Comparison of ENCODE assay signal across 18 cellular contexts in the genomic region with DNA sequence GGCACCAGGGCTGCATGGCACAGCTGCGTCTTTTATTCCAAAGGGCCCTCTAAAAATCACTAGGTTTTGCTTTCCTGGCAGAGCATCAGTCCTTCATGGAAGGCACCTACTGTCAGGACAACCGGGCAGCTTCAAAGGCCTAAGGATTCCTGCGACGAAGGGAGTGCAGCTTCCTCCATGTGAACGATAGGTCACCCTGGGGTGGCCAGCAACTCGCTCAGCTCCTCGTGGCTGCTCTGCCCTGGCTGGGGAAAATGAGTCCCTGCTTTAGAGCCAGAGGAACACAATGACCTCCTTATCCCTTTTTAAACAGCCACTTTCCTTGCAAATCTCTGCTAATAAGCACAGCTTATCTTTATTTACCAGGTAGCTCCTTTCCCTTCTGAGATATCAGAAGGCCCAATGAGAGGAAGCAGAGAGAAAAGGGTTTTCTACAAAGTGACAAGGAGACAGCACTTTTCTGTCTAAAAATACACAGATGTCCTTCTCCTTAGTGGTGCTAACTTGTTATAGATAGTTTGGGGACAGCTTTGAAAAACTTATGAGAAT.
DNase-seq lines count a peak whose midpoint lies in the region; ATAC-seq, FAIRE-seq and TF ChIP-seq lines count a peak whose summit lies in the region.
"Had no signal": no experiment of that assay in that cellular context is flagged by ENCODE, and none has a peak within 500 bp of the region (broad histone marks: within the 10 kb centered on the region; RNA-seq: fewer than 3 reads in every experiment).

No MANE protein-coding gene starts in this region.

- CTCF ChIA-PET in K562 (lab: Yijun Ruan, JAX; ENCODE audit: low intra/inter-chr PET ratio) = no interaction called here

- H3K9ac ChIP-seq in BLaER1 treated with 17β-estradiol and CSF1 and Interleukin-3, amounts not matched to agents 10 nM and 100 nM = peak overlapping the region in 6 of 11 experiments; percentile 1 to 54 (median 22); a peak in 4 of 22 replicates
- H3K9ac ChIP-seq in K562 (ENCODE audit: insufficient read depth in 1 of 2, low read depth in 2 of 2, low read length in 2 of 2) (no peak overlapping the region), neural progenitor cell (no peak overlapping the region)

- TF ChIP-seq CTCF in K562 (IDR thresholded peaks at IDR 0.05 in 2 of 3, conservative IDR thresholded peaks at IDR 0.05 in 1 of 3; ENCODE audit: insufficient read depth in 2 of 3, low read depth in 1 of 3, low read length in 3 of 3) (no peak), neural progenitor cell (IDR thresholded peaks at IDR 0.05) (no peak)

- no peaks in the 10 kb centered on the region for H4K20me1 ChIP-seq in BLaER1 treated with 17β-estradiol and CSF1 and Interleukin-3, amounts not matched to agents 10 nM and 100 nM
- H4K20me1 ChIP-seq in K562 (replicated peaks; ENCODE audit: control insufficient read depth, insufficient read depth, low read length) (no peaks in the 10 kb centered on the region), neural progenitor cell (ENCODE audit: low read depth) (no peaks in the 10 kb centered on the region)

- peaks cover 28% of the 10 kb centered on the region for H3F3A ChIP-seq in neural progenitor cell (ENCODE audit: low read depth)

- H3K4me3 ChIP-seq in BLaER1 treated with 17β-estradiol and CSF1 and Interleukin-3, amounts not matched to agents 10 nM and 100 nM = no peak overlapping the region
- no peak overlapping the region for H3K4me3 ChIP-seq in K562
- no peak overlapping the region for H3K4me3 ChIP-seq in neural progenitor cell
- H3K4me3 ChIP-seq: A549 had no signal

- WGBS in K562 (ENCODE audit: insufficient coverage, low coverage, missing lambda C conversion rate) = 1% methylated on average over 7 of the region's 7 CpGs

- no peak for TF ChIP-seq POLR2A in K562 (conservative IDR thresholded peaks at IDR 0.05)

- no peaks in the 10 kb centered on the region for H3K9me1 ChIP-seq in K562 (ENCODE audit: control insufficient read depth, insufficient read depth, low read length)

- peak; percentile 29 for FAIRE-seq in K562 (lab: Jason Lieb, UNC)
- FAIRE-seq: A549, GM12892, GM19239 had no signal

- peaks cover 57% of the 10 kb centered on the region for H3K4me1 Mint-ChIP-seq in neural progenitor cell

- H3K27ac Mint-ChIP-seq in neural progenitor cell = peak overlapping the region; percentile 91
- H3K27ac Mint-ChIP-seq: CD8-positive, alpha-beta memory T cell; HFFc6 had no signal

- H3K4me2 ChIP-seq in BLaER1 treated with 17β-estradiol and CSF1 and Interleukin-3, amounts not matched to agents 10 nM and 100 nM = peak overlapping the region; percentile 17 to 71 (median 47); a peak in 21 of 22 replicates
- no peak overlapping the region for H3K4me2 ChIP-seq in K562 (ENCODE audit: insufficient read depth, low read length)
- H3K4me2 ChIP-seq in neural progenitor cell = peak overlapping the region; percentile 48
- H3K4me2 ChIP-seq: A549 had no signal

- POLR2A ChIA-PET in K562 (lab: Yijun Ruan, JAX) = no interaction called here

- H3K27me3 Mint-ChIP-seq in neural progenitor cell (ENCODE audit: insufficient read depth, low read depth) = peaks cover 11% of the 10 kb centered on the region

- in situ Hi-C loops in K562 (cut with MboI) = no loop called here

- H3K27ac ChIP-seq in BLaER1 treated with 17β-estradiol and CSF1 and Interleukin-3, amounts not matched to agents 10 nM and 100 nM = peak overlapping the region in 8 of 11 experiments; percentile 40 to 74 (median 65); a peak in 14 of 22 replicates
- H3K27ac ChIP-seq in K562 (ENCODE audit: extremely low read depth, low read depth, low read length) = no peak overlapping the region
- no peak overlapping the region for H3K27ac ChIP-seq in neural progenitor cell
- H3K27ac ChIP-seq: A549, HL-60 had no signal

- peaks cover 8 to 23% (median 19%) of the 10 kb centered on the region in 10 experiments for H3K4me1 ChIP-seq in BLaER1 treated with 17β-estradiol and CSF1 and Interleukin-3, amounts not matched to agents 10 nM and 100 nM
- H3K4me1 ChIP-seq in K562 (replicated peaks in 1 of 2; ENCODE audit: control insufficient read depth in 2 of 2, insufficient read depth in 2 of 2, low read length in 2 of 2) (0 out of 5 replicates have a peak, but pooled peaks cover 0 to 3% of the 10 kb centered on the region in 2 experiments), neural progenitor cell (peaks cover 48% of the 10 kb centered on the region)
- H3K4me1 ChIP-seq: BE2C had no signal

- peak; percentile 21; the same call in 2 of the 3 replicates for ATAC-seq in K562
- no peak for ATAC-seq in GM19023 (IDR thresholded peaks at IDR 0.05; ENCODE audit: unreplicated experiment)
- ATAC-seq: A549 had no signal

- H3K36me3 ChIP-seq in BLaER1 treated with 17β-estradiol and CSF1 and Interleukin-3, amounts not matched to agents 10 nM and 100 nM = no peaks in the 10 kb centered on the region
- H3K36me3 ChIP-seq in K562 (ENCODE audit: control insufficient read depth, insufficient read depth, low read length) = no peaks in the 10 kb centered on the region
- H3K36me3 ChIP-seq in neural progenitor cell = no peaks in the 10 kb centered on the region
- H3K36me3 ChIP-seq: BE2C had no signal

- no peak for TF ChIP-seq EP300 in K562 (IDR thresholded peaks at IDR 0.05; ENCODE audit: low read length)

- H2AFZ ChIP-seq in K562 (ENCODE audit: low read depth, low read length) (no peak overlapping the region), neural progenitor cell (replicated peaks) (no peak overlapping the region)

- H3K4me3 Mint-ChIP-seq in neural progenitor cell = no peak overlapping the region
- H3K4me3 Mint-ChIP-seq: CD8-positive, alpha-beta memory T cell; HFFc6 had no signal

- no peak for DNase-seq in K562 (ENCODE audit: extremely low read depth in 1 of 4, low spot score in 3 of 4)
- DNase-seq in neural progenitor cell (ENCODE audit: low spot score) = peak; percentile 20
- DNase-seq in superior temporal gyrus (ENCODE audit: extremely low spot score) = peak; percentile 40
- no peak for DNase-seq in stimulated activated CD4-positive, alpha-beta T cell treated with anti-CD3 and anti-CD28 coated beads, Interleukin-1b, Interleukin-23, amount 100 ng/mL, for 48 hours
- no peak for DNase-seq in activated CD4-positive, alpha-beta T cell treated with anti-CD3 and anti-CD28 coated beads, Interleukin-2, amount 50 U/mL, for 1 hour
- DNase-seq: BE2C; Caco-2; CD8-positive, alpha-beta memory T cell; DND-41; GDM1; HCEC 1CT; HFFc6 had no signal

- BruUV-seq in K562 (replicated peaks; lab: Mats Ljungman, UMichigan) = no TSS peak

- no peaks in the 10 kb centered on the region for H3K27me3 ChIP-seq in BLaER1 treated with 17β-estradiol and CSF1 and Interleukin-3, amounts not matched to agents 10 nM and 100 nM
- H3K27me3 ChIP-seq in K562 (ENCODE audit: control insufficient read depth in 2 of 2, insufficient read depth in 2 of 2, low read length in 2 of 2) = peaks cover 0 to 11% of the 10 kb centered on the region in 2 experiments; a peak in 2 of 5 replicates
- peaks cover 3% of the 10 kb centered on the region for H3K27me3 ChIP-seq in neural progenitor cell
- H3K27me3 ChIP-seq: BE2C had no signal

- H3K9me3 Mint-ChIP-seq in neural progenitor cell = no peaks in the 10 kb centered on the region
- H3K9me3 Mint-ChIP-seq: CD8-positive, alpha-beta memory T cell; HFFc6 had no signal

- no peak for TF ChIP-seq RAD21 in K562 (CRISPR knock-in tag; conservative IDR thresholded peaks at IDR 0.05 in 1 of 2, IDR thresholded peaks at IDR 0.05 in 1 of 2)

- no peaks in the 10 kb centered on the region for H3K36me3 Mint-ChIP-seq in neural progenitor cell
- H3K36me3 Mint-ChIP-seq: CD8-positive, alpha-beta memory T cell had no signal

- H3K79me2 ChIP-seq in K562 (ENCODE audit: control insufficient read depth, insufficient read depth, low read length) (no peaks in the 10 kb centered on the region), neural progenitor cell (ENCODE audit: low read depth) (no peaks in the 10 kb centered on the region)

- 0 out of 22 replicates have a peak, but pooled peaks cover 0 to 3% (median 0%) of the 10 kb centered on the region in 11 experiments for H3K9me3 ChIP-seq in BLaER1 treated with 17β-estradiol and CSF1 and Interleukin-3, amounts not matched to agents 10 nM and 100 nM (replicated peaks in 1 of 11)
- H3K9me3 ChIP-seq in K562 (replicated peaks; ENCODE audit: control insufficient read depth, insufficient read depth, low read depth, low read length) = no peaks in the 10 kb centered on the region
- no peaks in the 10 kb centered on the region for H3K9me3 ChIP-seq in neural progenitor cell (ENCODE audit: low read depth)
- H3K9me3 ChIP-seq: A549, BE2C, Caco-2 had no signal

- intact Hi-C loops in K562 (cut with micrococcal nuclease) = no loop called here

TF ChIP-seq in K562, 482 proteins besides CTCF, POLR2A, EP300 and RAD21:
- TF ChIP-seq TCF3 (CRISPR knock-in tag; IDR thresholded peaks at IDR 0.05) = 0 out of 2 replicates have a peak, but pooled peaks have one; percentile 40
- TF ChIP-seq CBFA2T3 (IDR thresholded peaks at IDR 0.05) = peak; percentile 58; the same call in 1 of the 2 replicates
- TF ChIP-seq ESRRA (IDR thresholded peaks at IDR 0.05; ENCODE audit: borderline replicate concordance, low read depth) = no peak
- peak; percentile 57 for TF ChIP-seq TAL1 (IDR thresholded peaks at IDR 0.05)
- TF ChIP-seq CBFA2T2 (conservative IDR thresholded peaks at IDR 0.05) = peak; percentile 29; the same call in 1 of the 2 replicates
- TF ChIP-seq RCOR1 (IDR thresholded peaks at IDR 0.05; ENCODE audit: borderline replicate concordance in 1 of 2, low read depth in 2 of 2, low read length in 2 of 2) = 0 out of 4 replicates have a peak, but pooled peaks of 1 of the 2 experiments have one; percentile 15
- TF ChIP-seq, protein P1, sequence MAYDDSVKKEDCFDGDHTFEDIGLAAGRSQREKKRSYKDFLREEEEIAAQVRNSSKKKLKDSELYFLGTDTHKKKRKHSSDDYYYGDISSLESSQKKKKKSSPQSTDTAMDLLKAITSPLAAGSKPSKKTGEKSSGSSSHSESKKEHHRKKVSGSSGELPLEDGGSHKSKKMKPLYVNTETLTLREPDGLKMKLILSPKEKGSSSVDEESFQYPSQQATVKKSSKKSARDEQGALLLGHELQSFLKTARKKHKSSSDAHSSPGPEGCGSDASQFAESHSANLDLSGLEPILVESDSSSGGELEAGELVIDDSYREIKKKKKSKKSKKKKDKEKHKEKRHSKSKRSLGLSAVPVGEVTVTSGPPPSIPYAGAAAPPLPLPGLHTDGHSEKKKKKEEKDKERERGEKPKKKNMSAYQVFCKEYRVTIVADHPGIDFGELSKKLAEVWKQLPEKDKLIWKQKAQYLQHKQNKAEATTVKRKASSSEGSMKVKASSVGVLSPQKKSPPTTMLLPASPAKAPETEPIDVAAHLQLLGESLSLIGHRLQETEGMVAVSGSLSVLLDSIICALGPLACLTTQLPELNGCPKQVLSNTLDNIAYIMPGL (CRISPR knock-in tag; IDR thresholded peaks at IDR 0.05) = no peak
- TF ChIP-seq KDM1A (IDR thresholded peaks at IDR 0.05) = 0 out of 4 replicates have a peak, but pooled peaks of 1 of the 2 experiments have one; percentile 11
- peak; percentile 54 for TF ChIP-seq TEAD4 (IDR thresholded peaks at IDR 0.05; ENCODE audit: low read length)
- TF ChIP-seq TEAD4 (CRISPR knock-in tag; IDR thresholded peaks at IDR 0.05; ENCODE audit: borderline replicate concordance) = no peak

Comparison
In these comparisons a context has a peak if more than half of its experiments do, and no peak if none do; other contexts are left out.
1. H3K27ac ChIP-seq: peak in BLaER1 treated with 17β-estradiol and CSF1 and Interleukin-3, amounts not matched to agents 10 nM and 100 nM (8 of 11); none in K562 (single experiment) and neural progenitor cell (single experiment).
2. H3K9ac ChIP-seq: peak in BLaER1 treated with 17β-estradiol and CSF1 and Interleukin-3, amounts not matched to agents 10 nM and 100 nM (6 of 11); none in K562 (0 of 2) and neural progenitor cell (single experiment).
3. DNase-seq: peak in neural progenitor cell (single experiment) and superior temporal gyrus (single experiment); none in K562 (0 of 4), stimulated activated CD4-positive, alpha-beta T cell treated with anti-CD3 and anti-CD28 coated beads, Interleukin-1b, Interleukin-23, amount 100 ng/mL, for 48 hours (single experiment) and activated CD4-positive, alpha-beta T cell treated with anti-CD3 and anti-CD28 coated beads, Interleukin-2, amount 50 U/mL, for 1 hour (single experiment).